Comparison of ENCODE assay signal across 25 cellular contexts in genomic region chr3:27796365-27796875, GRCh38.
"Had no signal": no experiment of that assay in that cellular context is flagged by ENCODE, and none has a peak within 500 bp of the region (broad histone marks: within the 10 kb centered on the region; RNA-seq: fewer than 3 reads in every experiment).

No MANE protein-coding gene starts in this region.

- DNase-seq: activated CD4-positive, alpha-beta memory T cell treated with anti-CD3 and anti-CD28 coated beads for 36 hours; activated CD4-positive, alpha-beta T cell treated with anti-CD3 and anti-CD28 coated beads, Interleukin-2, amount 10 ng/mL, durations not matched to agents 7 days and 5 days; activated CD4-positive, CD25-positive, alpha-beta regulatory T cell treated with anti-CD3 and anti-CD28 coated beads, Interleukin-2, amount 50 U/mL, for 72 hours; activated CD8-positive, alpha-beta memory T cell treated with anti-CD3 and anti-CD28 coated beads for 24 hours; activated effector memory CD4-positive, alpha-beta T cell treated with anti-CD3 and anti-CD28 coated beads, Interleukin-2, amount 50 U/mL, for 16 hours; activated naive CD4-positive, alpha-beta T cell treated with Interleukin-2 at 50 U/mL for 16 hours; activated naive CD8-positive, alpha-beta T cell treated with anti-CD3 and anti-CD28 coated beads, Interleukin-2, amount 50 U/mL, for 24 hours; activated T-cell treated with anti-CD3 and anti-CD28 coated beads, Interleukin-2, amount 50 U/mL, for 4 hours; amniotic stem cell; body of pancreas; Kasumi-1; NCI-H1048; NCI-H1417; NCI-H1930; NCI-H2107; NCI-H524 treated with DMSO at 0.1 percent for 48 hours; NCI-H748 treated with DMSO at 0.1 percent for 48 hours; PC-3; SHP77 treated with DMSO at 0.1 percent for 48 hours had no signal

- H3K9me3 ChIP-seq: ascending aorta, body of pancreas had no signal

- H3K27me3 ChIP-seq: ascending aorta, body of pancreas had no signal

- H3K36me3 Mint-ChIP-seq: activated CD4-positive, alpha-beta memory T cell treated with anti-CD3 and anti-CD28 coated beads for 36 hours; activated naive CD4-positive, alpha-beta T cell treated with anti-CD3 and anti-CD28 coated beads, Interleukin-2, amount 50 U/mL, for 72 hours; WTC11 had no signal

- H3K27ac ChIP-seq: ascending aorta, body of pancreas had no signal

- H3K4me3 ChIP-seq: ascending aorta, body of pancreas had no signal

- H3K4me1 ChIP-seq: ascending aorta, body of pancreas had no signal

- H3K27me3 Mint-ChIP-seq: activated CD4-positive, alpha-beta memory T cell treated with anti-CD3 and anti-CD28 coated beads for 36 hours; activated CD4-positive, alpha-beta T cell treated with anti-CD3 and anti-CD28 coated beads, Interleukin-2, amount 10 ng/mL, durations not matched to agents 7 days and 5 days; activated naive CD8-positive, alpha-beta T cell treated with anti-CD3 and anti-CD28 coated beads, Interleukin-2, amount 50 U/mL, for 24 hours; central memory CD8-positive, alpha-beta T cell had no signal

- H3K36me3 ChIP-seq: ascending aorta had no signal

- H3K4me1 Mint-ChIP-seq: activated CD4-positive, alpha-beta T cell treated with anti-CD3 and anti-CD28 coated beads, Interleukin-2, amount 10 ng/mL, durations not matched to agents 7 days and 5 days; WTC11 had no signal

- H3K9me3 Mint-ChIP-seq: activated CD4-positive, alpha-beta memory T cell treated with anti-CD3 and anti-CD28 coated beads for 36 hours; activated CD4-positive, alpha-beta T cell treated with anti-CD3 and anti-CD28 coated beads, Interleukin-2, amount 10 ng/mL, durations not matched to agents 7 days and 5 days; activated naive CD4-positive, alpha-beta T cell treated with anti-CD3 and anti-CD28 coated beads, Interleukin-2, amount 50 U/mL, for 72 hours; activated naive CD8-positive, alpha-beta T cell treated with anti-CD3 and anti-CD28 coated beads, Interleukin-2, amount 50 U/mL, for 24 hours; activated T-cell treated with anti-CD3 and anti-CD28 coated beads, Interleukin-2, amount 50 U/mL, for 4 hours; central memory CD8-positive, alpha-beta T cell; T-helper 1 cell treated with Interleukin-12 subunit alpha and Interleukin-12 subunit beta and Interleukin-4 antibody, amounts not matched to agents 30 μg/mL and 1 μg/mL, for 36 hours; WTC11 had no signal

- FAIRE-seq: RCC 7860 had no signal

- H3K4me3 Mint-ChIP-seq: activated CD4-positive, alpha-beta memory T cell treated with anti-CD3 and anti-CD28 coated beads for 36 hours; activated CD4-positive, alpha-beta T cell treated with anti-CD3 and anti-CD28 coated beads, Interleukin-2, amount 10 ng/mL, durations not matched to agents 7 days and 5 days; activated naive CD8-positive, alpha-beta T cell treated with anti-CD3 and anti-CD28 coated beads, Interleukin-2, amount 50 U/mL, for 24 hours; activated T-cell treated with anti-CD3 and anti-CD28 coated beads, Interleukin-2, amount 50 U/mL, for 4 hours; central memory CD8-positive, alpha-beta T cell; T-helper 1 cell treated with Interleukin-12 subunit alpha and Interleukin-12 subunit beta and Interleukin-4 antibody, amounts not matched to agents 30 μg/mL and 1 μg/mL, for 36 hours; WTC11 had no signal

- ATAC-seq: activated naive CD4-positive, alpha-beta T cell treated with anti-CD3 and anti-CD28 coated beads, Interleukin-2, amount 50 U/mL, for 72 hours; activated naive CD8-positive, alpha-beta T cell treated with anti-CD3 and anti-CD28 coated beads, Interleukin-2, amount 50 U/mL, for 24 hours; activated T-cell treated with anti-CD3 and anti-CD28 coated beads, Interleukin-2, amount 50 U/mL, for 4 hours; body of pancreas; PC-3; WTC11 had no signal

- H3K27ac Mint-ChIP-seq: activated CD4-positive, alpha-beta memory T cell treated with anti-CD3 and anti-CD28 coated beads for 36 hours; activated CD4-positive, alpha-beta T cell treated with anti-CD3 and anti-CD28 coated beads, Interleukin-2, amount 10 ng/mL, durations not matched to agents 7 days and 5 days; activated naive CD4-positive, alpha-beta T cell treated with anti-CD3 and anti-CD28 coated beads, Interleukin-2, amount 50 U/mL, for 72 hours; activated naive CD8-positive, alpha-beta T cell treated with anti-CD3 and anti-CD28 coated beads, Interleukin-2, amount 50 U/mL, for 24 hours; T-helper 1 cell treated with Interleukin-12 subunit alpha and Interleukin-12 subunit beta and Interleukin-4 antibody, amounts not matched to agents 30 μg/mL and 1 μg/mL, for 36 hours; WTC11 had no signal
